Comparison of ENCODE assay signal across 7 cellular contexts in genomic region chr6:153960741-153961140, GRCh38.
"Had no signal": no experiment of that assay in that cellular context is flagged by ENCODE, and none has a peak within 500 bp of the region (broad histone marks: within the 10 kb centered on the region; RNA-seq: fewer than 3 reads in every experiment).

No MANE protein-coding gene starts in this region.

- H2AFZ ChIP-seq: GM23338 had no signal

- FAIRE-seq: H1, H54, HTR-8/SVneo had no signal

- H3K4me3 Mint-ChIP-seq: GM23338, H9 had no signal

- ATAC-seq: GM23338 had no signal

- H3K27ac Mint-ChIP-seq: GM23338, H9 had no signal

- H3K4me2 ChIP-seq: GM23338 had no signal

- H3K4me3 ChIP-seq: GM23338 had no signal

- DNase-seq: H9, HCEC 1CT, IMR-90 had no signal
